In genomic region chr13:39369161-39369890, GRCh38 we compare ENCODE assay signal across 27 cellular contexts.
"Had no signal": no experiment of that assay in that cellular context is flagged by ENCODE, and none has a peak within 500 bp of the region (broad histone marks: within the 10 kb centered on the region; RNA-seq: fewer than 3 reads in every experiment).

No MANE protein-coding gene starts in this region.

- H3K27me3 ChIP-seq: brain microvascular endothelial cell, dorsolateral prefrontal cortex had no signal

- H3K27ac ChIP-seq: brain microvascular endothelial cell had no signal

- H3K4me3 ChIP-seq: dorsolateral prefrontal cortex had no signal

- H3K36me3 ChIP-seq: brain microvascular endothelial cell had no signal

- ATAC-seq: activated CD4-positive, alpha-beta T cell treated with anti-CD3 and anti-CD28 coated beads for 36 hours; activated naive CD4-positive, alpha-beta T cell treated with anti-CD3 and anti-CD28 coated beads, Interleukin-2, amount 50 U/mL, for 72 hours; activated T-cell treated with anti-CD3 and anti-CD28 coated beads, Interleukin-2, amount 50 U/mL, for 72 hours; esophagus mucosa; T-helper 17 cell had no signal

- DNase-seq: activated CD4-positive, alpha-beta memory T cell treated with anti-CD3 and anti-CD28 coated beads, Interleukin-2, amount 10 ng/mL, durations not matched to agents 7 days and 5 days; activated CD4-positive, alpha-beta T cell treated with anti-CD3 and anti-CD28 coated beads for 36 hours; activated CD4-positive, alpha-beta T cell treated with anti-CD3 and anti-CD28 coated beads, Interleukin-2, amount 10 ng/mL, durations not matched to agents 7 days and 5 days; activated CD4-positive, alpha-beta T cell treated with anti-CD3 and anti-CD28 coated beads, Interleukin-2, amount 50 U/mL, for 4 hours; activated CD4-positive, CD25-positive, alpha-beta regulatory T cell; activated CD4-positive, CD25-positive, alpha-beta regulatory T cell treated with anti-CD3 and anti-CD28 coated beads, Interleukin-2, amount 50 U/mL, for 72 hours; activated CD8-positive, alpha-beta memory T cell treated with anti-CD3 and anti-CD28 coated beads, Interleukin-2, amount 50 U/mL, for 48 hours; activated gamma-delta T cell; activated naive CD4-positive, alpha-beta T cell; activated naive CD4-positive, alpha-beta T cell treated with anti-CD3 and anti-CD28 coated beads, Interleukin-2, amount 10 ng/mL, durations not matched to agents 7 days and 5 days; activated naive CD8-positive, alpha-beta T cell treated with anti-CD3 and anti-CD28 coated beads, Interleukin-2, amount 10 ng/mL, durations not matched to agents 7 days and 5 days; activated T-cell treated with anti-CD3 and anti-CD28 coated beads for 4 hours; activated T-cell treated with anti-CD3 and anti-CD28 coated beads, Interleukin-2, amount 50 U/mL, for 24 hours; activated T-cell treated with anti-CD3 and anti-CD28 coated beads, Interleukin-2, amount 50 U/mL, for 72 hours; brain microvascular endothelial cell; dorsolateral prefrontal cortex; effector memory CD4-positive, alpha-beta T cell; endodermal cell; foreskin fibroblast; head of caudate nucleus; T-helper 1 cell; T-helper 17 cell had no signal

- FAIRE-seq: astrocyte, bronchial epithelial cell, frontal cortex had no signal
